ENCODE assay signal across 7 cellular contexts in genomic region chr17:73050797-73051196, GRCh38.
"Had no signal": no experiment of that assay in that cellular context is flagged by ENCODE, and none has a peak within 500 bp of the region (broad histone marks: within the 10 kb centered on the region; RNA-seq: fewer than 3 reads in every experiment).

No MANE protein-coding gene starts in this region.

- H2AFZ ChIP-seq: GM23338 had no signal

- H3K4me3 Mint-ChIP-seq: GM23338, H9 had no signal

- H3K4me2 ChIP-seq: GM23338 had no signal

- FAIRE-seq: H1, H54, HTR-8/SVneo had no signal

- ATAC-seq: GM23338 had no signal

- H3K4me3 ChIP-seq: GM23338 had no signal

- H3K27ac Mint-ChIP-seq: GM23338, H9, IgD-negative memory B cell had no signal

- H3K4me1 Mint-ChIP-seq: GM23338, H9 had no signal

- DNase-seq: H9, HCEC 1CT had no signal

- H3K9me3 Mint-ChIP-seq: GM23338 had no signal
